13 cellular contexts compared by ENCODE assay signal in the genomic region with DNA sequence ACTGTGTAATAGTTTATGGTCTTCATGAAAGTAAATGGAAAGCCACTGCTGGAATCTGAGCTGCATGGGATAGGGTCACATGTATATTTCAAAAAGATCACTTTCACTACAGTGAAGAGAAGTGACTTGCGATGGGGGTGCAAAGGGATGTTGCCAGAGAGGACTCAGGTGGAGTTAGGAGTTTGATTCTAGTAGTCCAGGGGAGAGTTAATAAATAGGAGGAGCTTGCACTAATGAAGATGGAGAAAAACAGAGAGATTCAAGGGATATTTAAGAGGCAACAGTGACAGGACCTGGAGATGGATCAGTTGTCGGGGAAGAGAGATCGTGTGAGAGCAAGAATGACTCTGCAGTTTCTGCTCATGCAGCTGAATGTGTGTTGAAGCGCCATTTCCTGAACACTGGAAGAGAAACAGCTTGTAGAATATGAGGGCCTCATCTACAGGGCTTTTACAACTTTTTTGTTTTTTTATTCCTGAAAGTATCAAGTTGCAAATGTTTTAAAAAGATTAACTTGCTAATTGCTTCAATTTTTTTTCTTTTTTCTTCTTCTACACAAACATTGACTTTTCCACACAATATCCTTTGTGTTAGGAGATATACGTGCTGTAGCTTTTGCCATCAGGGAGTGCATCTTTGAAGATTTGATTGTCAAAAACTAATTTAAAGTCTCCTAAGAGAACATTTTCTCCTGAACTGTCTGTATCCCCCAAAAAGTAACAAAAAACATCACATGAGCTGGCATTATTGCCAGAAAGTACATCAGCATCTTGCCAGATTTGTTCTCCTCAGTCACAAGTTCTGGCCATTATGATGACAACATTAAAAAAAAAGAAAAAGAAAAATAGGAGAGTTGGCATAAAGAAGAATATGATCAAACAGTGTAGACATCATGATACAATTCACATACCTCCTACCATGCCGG. TPM values are rescaled to one million over a fixed set of nuclear protein-coding genes. Genes with fewer than 3 reads are reported as not detected.
DNase-seq lines count a peak whose midpoint lies in the region; ATAC-seq, FAIRE-seq and TF ChIP-seq lines count a peak whose summit lies in the region.
"Had no signal": no experiment of that assay in that cellular context is flagged by ENCODE, and none has a peak within 500 bp of the region (broad histone marks: within the 10 kb centered on the region; RNA-seq: fewer than 3 reads in every experiment).

No MANE protein-coding gene starts in this region.

- TF ChIP-seq POLR2A in HepG2 (IDR thresholded peaks at IDR 0.05; ENCODE audit: insufficient read depth in 1 of 2, low read depth in 2 of 2, low read length in 2 of 2) = no peak
- no peak for TF ChIP-seq POLR2A in right lobe of liver (IDR thresholded peaks at IDR 0.05)
- TF ChIP-seq POLR2A in vagina (IDR thresholded peaks at IDR 0.05) = no peak

- H3K9me3 Mint-ChIP-seq in activated CD8-positive, alpha-beta memory T cell treated with anti-CD3 and anti-CD28 coated beads, Interleukin-2, amount 10 ng/mL, durations not matched to agents 7 days and 5 days (ENCODE audit: low read depth) = no peaks in the 10 kb centered on the region
- H3K9me3 Mint-ChIP-seq: activated CD8-positive, alpha-beta T cell treated with anti-CD3 and anti-CD28 coated beads for 36 hours had no signal

- H3K4me2 ChIP-seq in HepG2 (ENCODE audit: low read depth, low read length) = no peak overlapping the region

- no peak overlapping the region for H3K9ac ChIP-seq in HepG2 (ENCODE audit: insufficient read depth, low read depth, low read length)

- POLR2A ChIA-PET in HepG2 (lab: Yijun Ruan, JAX) = no interaction called here

- H3K36me3 ChIP-seq in HepG2 (replicated peaks in 1 of 2; ENCODE audit: control insufficient read depth in 1 of 2, insufficient read depth in 2 of 2, low read length in 2 of 2) (peaks cover 0 to 2% of the 10 kb centered on the region in 2 experiments; a peak in 1 of 5 replicates), right lobe of liver (no peaks in the 10 kb centered on the region), vagina (no peaks in the 10 kb centered on the region)

- H3K4me1 Mint-ChIP-seq in activated CD8-positive, alpha-beta memory T cell treated with anti-CD3 and anti-CD28 coated beads, Interleukin-2, amount 10 ng/mL, durations not matched to agents 7 days and 5 days = peaks cover 6% of the 10 kb centered on the region

- H3K9me3 ChIP-seq in HepG2 (ENCODE audit: low read length) (no peaks in the 10 kb centered on the region), right lobe of liver (no peaks in the 10 kb centered on the region), vagina (no peaks in the 10 kb centered on the region)

- 97% methylated on average over 6 of the region's 6 CpGs for WGBS in HepG2 (ENCODE audit: low lambda C conversion rate)
- 70% methylated on average over 6 of the region's 6 CpGs for WGBS in right lobe of liver (ENCODE audit: insufficient coverage, low coverage, low lambda C conversion rate, missing lambda C conversion rate)

- ATAC-seq in HepG2 (no peak), right lobe of liver (no peak)
- ATAC-seq in activated CD8-positive, alpha-beta memory T cell treated with anti-CD3 and anti-CD28 coated beads, Interleukin-2, amount 10 ng/mL, durations not matched to agents 7 days and 5 days = no peak
- ATAC-seq: activated CD8-positive, alpha-beta T cell treated with anti-CD3 and anti-CD28 coated beads for 36 hours had no signal

- TF ChIP-seq CTCF in HepG2 (CRISPR knock-in tag; IDR thresholded peaks at IDR 0.05) = no peak
- no peak for TF ChIP-seq CTCF in right lobe of liver (IDR thresholded peaks at IDR 0.05)
- no peak for TF ChIP-seq CTCF in vagina (IDR thresholded peaks at IDR 0.05)

- TF ChIP-seq RAD21 in HepG2 (CRISPR knock-in tag; IDR thresholded peaks at IDR 0.05) = no peak

- H3K27me3 ChIP-seq in HepG2 (ENCODE audit: control insufficient read depth in 1 of 2, insufficient read depth in 2 of 2, low read length in 2 of 2) (no peaks in the 10 kb centered on the region), right lobe of liver (no peaks in the 10 kb centered on the region), vagina (no peaks in the 10 kb centered on the region)

- no peak overlapping the region for H3K27ac Mint-ChIP-seq in activated CD8-positive, alpha-beta memory T cell treated with anti-CD3 and anti-CD28 coated beads, Interleukin-2, amount 10 ng/mL, durations not matched to agents 7 days and 5 days
- H3K27ac Mint-ChIP-seq: activated CD8-positive, alpha-beta T cell treated with anti-CD3 and anti-CD28 coated beads for 36 hours had no signal

- H3K79me2 ChIP-seq in HepG2 (ENCODE audit: insufficient read depth, low read length) = no peaks in the 10 kb centered on the region

- H3K27me3 Mint-ChIP-seq in activated CD8-positive, alpha-beta memory T cell treated with anti-CD3 and anti-CD28 coated beads, Interleukin-2, amount 10 ng/mL, durations not matched to agents 7 days and 5 days = no peaks in the 10 kb centered on the region
- H3K27me3 Mint-ChIP-seq: activated CD8-positive, alpha-beta T cell treated with anti-CD3 and anti-CD28 coated beads for 36 hours had no signal

- no peak overlapping the region for H3K4me3 ChIP-seq in HepG2 (replicated peaks in 1 of 3; ENCODE audit: insufficient read depth in 1 of 3, low read depth in 2 of 3, low read length in 3 of 3)
- no peak overlapping the region for H3K4me3 ChIP-seq in right lobe of liver
- H3K4me3 ChIP-seq in vagina = no peak overlapping the region

- H2AFZ ChIP-seq in HepG2 (ENCODE audit: low read length) = no peak overlapping the region

- no peaks in the 10 kb centered on the region for H4K20me1 ChIP-seq in HepG2 (ENCODE audit: insufficient read depth, low read length)

- DNase-seq in HepG2 (ENCODE audit: low spot score) (no peak), right lobe of liver (no peak), dermis microvascular lymphatic vessel endothelial cell (ENCODE audit: low read depth in 2 of 2) (peak; percentile 28 to 32), medulla oblongata (ENCODE audit: extremely low spot score) (peak; percentile 51), vagina (ENCODE audit: extremely low spot score in 2 of 2) (no peak), NCI-H510A (lab: John Stamatoyannopoulos, UW) (no peak)
- DNase-seq in effector CD4-positive, alpha-beta T cell = no peak
- no peak for DNase-seq in activated CD8-positive, alpha-beta memory T cell treated with anti-CD3 and anti-CD28 coated beads, Interleukin-2, amount 10 ng/mL, durations not matched to agents 7 days and 5 days
- DNase-seq: activated CD8-positive, alpha-beta T cell treated with anti-CD3 and anti-CD28 coated beads for 36 hours; EL; NCI-H82; stimulated activated CD4-positive, alpha-beta T cell treated with anti-CD3 and anti-CD28 coated beads, Interleukin-1b, Interleukin-23, amount 100 ng/mL, for 48 hours had no signal

- H3K27ac ChIP-seq in HepG2 (ENCODE audit: extremely low read length, insufficient read depth, low read length) (no peak overlapping the region), right lobe of liver (no peak overlapping the region), vagina (peak overlapping the region; percentile 76)

- in situ Hi-C loops in HepG2 (cut with HindIII; ENCODE audit: extremely low pct_ligation_motif_present, low pct_unique_long_range_greater_than_20kb) = no loop called here

- CTCF ChIA-PET in HepG2 (lab: Yijun Ruan, JAX; ENCODE audit: low intra/inter-chr PET ratio, low total read pairs) = no interaction called here
- CTCF ChIA-PET in activated CD8-positive, alpha-beta memory T cell treated with anti-CD3 and anti-CD28 coated beads, Interleukin-2, amount 10 ng/mL, durations not matched to agents 7 days and 5 days (lab: Charles Lee) = interaction anchor here (0.8 to 2.4 kb wide), 3 partner anchors 10 to 247 kb away, joined by 3 to 17 read pairs (median 4); no protein-coding TSS in a partner anchor

- H3K36me3 Mint-ChIP-seq in activated CD8-positive, alpha-beta memory T cell treated with anti-CD3 and anti-CD28 coated beads, Interleukin-2, amount 10 ng/mL, durations not matched to agents 7 days and 5 days = no peaks in the 10 kb centered on the region

- TF ChIP-seq EP300 in HepG2 (IDR thresholded peaks at IDR 0.05; ENCODE audit: low read depth in 2 of 2, low read length in 2 of 2) (no peak), HepG2 (CRISPR knock-in tag; IDR thresholded peaks at IDR 0.05; ENCODE audit: borderline replicate concordance) (no peak)

- H3K4me1 ChIP-seq in HepG2 (ENCODE audit: insufficient read depth, low read length) = no peaks in the 10 kb centered on the region
- H3K4me1 ChIP-seq in right lobe of liver = no peaks in the 10 kb centered on the region
- H3K4me1 ChIP-seq in vagina = peaks cover 22% of the 10 kb centered on the region

- no peak for FAIRE-seq in HepG2 (lab: Jason Lieb, UNC)
- FAIRE-seq: endometrium had no signal

- intact Hi-C loops in HepG2 (cut with micrococcal nuclease; ENCODE audit: unreplicated experiment) (no loop called here), right lobe of liver (cut with DNase I) (no loop called here), vagina (cut with DNase I) (no loop called here)

- H3K4me3 Mint-ChIP-seq in activated CD8-positive, alpha-beta memory T cell treated with anti-CD3 and anti-CD28 coated beads, Interleukin-2, amount 10 ng/mL, durations not matched to agents 7 days and 5 days = no peak overlapping the region
- H3K4me3 Mint-ChIP-seq: activated CD8-positive, alpha-beta T cell treated with anti-CD3 and anti-CD28 coated beads for 36 hours had no signal

- BruUV-seq in HepG2 (replicated peaks; lab: Mats Ljungman, UMichigan) = no TSS peak

RNA-seq across cellular contexts. Expression of gene SETMAR, which starts 37.5 kb away (rescaled TPM):
- total RNA-seq in HepG2 (2016; rRNA removed; fragmentation: Illumina TruSeq; extraction: Trizol) (16.7 and 20.5 TPM in 2 replicates), right lobe of liver (1 to 10 TPM; 5.7 to 8.9 (median 7.0) TPM), dermis microvascular lymphatic vessel endothelial cell (9.4 and 10.1 TPM in 2 replicates), vagina (40.0 TPM)
- total RNA-seq in HepG2 (2016; cell fraction: cytosol; rRNA removed; fragmentation: Illumina TruSeq; extraction: Trizol; ENCODE audit: low read depth) = 6.1 and 7.6 TPM in 2 replicates
- total RNA-seq in HepG2 (2016; cell fraction: insoluble cytoplasmic fraction; rRNA removed; fragmentation: Illumina TruSeq; extraction: Trizol) = 16.3 and 19.1 TPM in 2 replicates
- 10.2 and 10.7 TPM in 2 replicates for total RNA-seq in HepG2 (2016; cell fraction: membrane; rRNA removed; fragmentation: Illumina TruSeq; extraction: Trizol)
- 11.8 and 16.3 TPM in 2 replicates for total RNA-seq in HepG2 (2016; cell fraction: nucleus; rRNA removed; fragmentation: Illumina TruSeq; extraction: Trizol)
- 5.3 and 7.0 TPM in 2 replicates for polyA plus RNA-seq in HepG2 (2011; rRNA removed)
- polyA plus RNA-seq in HepG2 (2011; cell fraction: cytosol; rRNA removed) = 3.5 and 5.6 TPM in 2 replicates
- 4.9 and 5.1 TPM in 2 replicates for polyA plus RNA-seq in HepG2 (2011; cell fraction: nucleus; rRNA removed)
- polyA plus RNA-seq in HepG2 (2012) = 6.7 and 8.0 TPM in 2 replicates
- polyA plus RNA-seq in HepG2 (2016; cell fraction: cytosol; fragmentation: Illumina TruSeq; extraction: Trizol; ENCODE audit: low read depth) = 2.6 and 3.6 TPM in 2 replicates
- 18.7 and 19.5 TPM in 2 replicates for polyA plus RNA-seq in HepG2 (2016; cell fraction: insoluble cytoplasmic fraction; fragmentation: Illumina TruSeq; extraction: Trizol; ENCODE audit: low read depth)
- 4.9 and 5.8 TPM in 2 replicates for polyA plus RNA-seq in HepG2 (2016; cell fraction: membrane; fragmentation: Illumina TruSeq; extraction: Trizol; ENCODE audit: low read depth)
- polyA plus RNA-seq in HepG2 (2016; cell fraction: nucleus; fragmentation: Illumina TruSeq; extraction: Trizol; ENCODE audit: insufficient read depth, low read depth) = 12.5 and 13.0 TPM in 2 replicates
- 12.4 and 17.9 TPM in 2 replicates for polyA minus RNA-seq in HepG2 (2011; rRNA and poly(A)+ RNA removed; ENCODE audit: low replicate concordance)
- polyA minus RNA-seq in HepG2 (2011; cell fraction: cytosol; rRNA and poly(A)+ RNA removed) = 2.1 and 4.2 TPM in 2 replicates
- polyA minus RNA-seq in HepG2 (2011; cell fraction: nucleus; rRNA and poly(A)+ RNA removed) = 24.1 and 28.3 TPM in 2 replicates
- total RNA-seq in activated CD8-positive, alpha-beta memory T cell treated with anti-CD3 and anti-CD28 coated beads, Interleukin-2, amount 10 ng/mL, durations not matched to agents 7 days and 5 days = 10 to 100 TPM; 10.0 to 12.6 TPM

Comparison
In these comparisons a context has a peak if more than half of its experiments do, and no peak if none do; other contexts are left out.
1. DNase-seq: peak in dermis microvascular lymphatic vessel endothelial cell (2 of 2) and medulla oblongata (single experiment); none in HepG2 (single experiment), right lobe of liver (0 of 3), vagina (0 of 2), NCI-H510A (single experiment), effector CD4-positive, alpha-beta T cell (single experiment) and activated CD8-positive, alpha-beta memory T cell treated with anti-CD3 and anti-CD28 coated beads, Interleukin-2, amount 10 ng/mL, durations not matched to agents 7 days and 5 days (single experiment).